ENCODE assay signal across 14 cellular contexts in genomic region chr3:11534011-11534782, GRCh38.
DNase-seq lines count a peak whose midpoint lies in the region; ATAC-seq and TF ChIP-seq lines count a peak whose summit lies in the region.
"Had no signal": no experiment of that assay in that cellular context is flagged by ENCODE, and none has a peak within 500 bp of the region (broad histone marks: within the 10 kb centered on the region; RNA-seq: fewer than 3 reads in every experiment).

No MANE protein-coding gene starts in this region.

- TF ChIP-seq CTCF in right atrium auricular region (IDR thresholded peaks at IDR 0.05) (no peak), heart right ventricle (IDR thresholded peaks at IDR 0.05) (no peak), ovary (IDR thresholded peaks at IDR 0.05) (no peak), type B pancreatic cell (conservative IDR thresholded peaks at IDR 0.05) (no peak), BE2C (IDR thresholded peaks at IDR 0.05; ENCODE audit: low read depth, low read length) (no peak)

- no peaks in the 10 kb centered on the region for H3K27me3 Mint-ChIP-seq in type B pancreatic cell

- no peaks in the 10 kb centered on the region for H3K27me3 ChIP-seq in right atrium auricular region
- H3K27me3 ChIP-seq in heart right ventricle = no peaks in the 10 kb centered on the region
- no peaks in the 10 kb centered on the region for H3K27me3 ChIP-seq in ovary
- H3K27me3 ChIP-seq in BE2C = no peaks in the 10 kb centered on the region
- H3K27me3 ChIP-seq: esophagus squamous epithelium, Peyer's patch had no signal

- H3K4me1 Mint-ChIP-seq in type B pancreatic cell (ENCODE audit: unreplicated experiment) = peaks cover 49% of the 10 kb centered on the region

- no peak for TF ChIP-seq POLR2A in ovary (IDR thresholded peaks at IDR 0.05)

- no peaks in the 10 kb centered on the region for H3K9me3 ChIP-seq in right atrium auricular region
- no peaks in the 10 kb centered on the region for H3K9me3 ChIP-seq in heart right ventricle
- H3K9me3 ChIP-seq in ovary = no peaks in the 10 kb centered on the region
- no peaks in the 10 kb centered on the region for H3K9me3 ChIP-seq in BE2C
- H3K9me3 ChIP-seq: esophagus squamous epithelium, Peyer's patch had no signal

- H3K27ac ChIP-seq in right atrium auricular region (peak overlapping the region in 1 of 2 donors; percentile 16), heart right ventricle (peak overlapping the region in 9 of 10 donors; percentile 13 to 63 (median 43)), ovary (peak overlapping the region in 1 of 2 donors; percentile 73)
- H3K27ac ChIP-seq: Peyer's patch had no signal

- H3K36me3 Mint-ChIP-seq in type B pancreatic cell = peaks cover 6% of the 10 kb centered on the region

- H3K4me3 Mint-ChIP-seq in type B pancreatic cell = peak overlapping the region; percentile 31
- H3K4me3 Mint-ChIP-seq: CD14-positive monocyte had no signal

- peaks cover 0 to 34% of the 10 kb centered on the region in 2 donors for H3K4me1 ChIP-seq in right atrium auricular region
- peaks cover 0 to 36% (median 19%) of the 10 kb centered on the region in 9 donors for H3K4me1 ChIP-seq in heart right ventricle
- H3K4me1 ChIP-seq in ovary (ENCODE audit: insufficient read depth) = peaks cover 25% of the 10 kb centered on the region
- H3K4me1 ChIP-seq in BE2C = no peaks in the 10 kb centered on the region
- H3K4me1 ChIP-seq: Peyer's patch had no signal

- no peaks in the 10 kb centered on the region for H3K36me3 ChIP-seq in right atrium auricular region
- H3K36me3 ChIP-seq in heart right ventricle = no peaks in the 10 kb centered on the region
- no peaks in the 10 kb centered on the region for H3K36me3 ChIP-seq in ovary
- no peaks in the 10 kb centered on the region for H3K36me3 ChIP-seq in BE2C
- H3K36me3 ChIP-seq: esophagus squamous epithelium, Peyer's patch had no signal

- DNase-seq in Right ventricle myocardium inferior (ENCODE audit: missing footprints) (no peak), right atrium auricular region (ENCODE audit: low spot score) (no peak), heart right ventricle (peak in 1 of 2 donors; percentile 21), ovary (peak in 3 of 5 donors; percentile 28 to 51 (median 49)), type B pancreatic cell (ENCODE audit: extremely low spot score, unreplicated experiment) (no peak), iPS-NIHi11 (ENCODE audit: low spot score) (no peak), BE2C (no peak), HT-29 (ENCODE audit: low spot score) (no peak)
- DNase-seq: activated CD4-positive, alpha-beta T cell treated with anti-CD3 and anti-CD28 coated beads for 4 hours; effector CD8-positive, alpha-beta T cell; esophagus squamous epithelium; NCI-H774 had no signal

- H3K4me3 ChIP-seq in right atrium auricular region (no peak overlapping the region), heart right ventricle (no peak overlapping the region), ovary (no peak overlapping the region), BE2C (ENCODE audit: low read depth, low read length) (no peak overlapping the region)
- H3K4me3 ChIP-seq: esophagus squamous epithelium, Peyer's patch had no signal

- TF ChIP-seq EP300 in ovary (IDR thresholded peaks at IDR 0.05) = no peak

- intact Hi-C loops in Right ventricle myocardium inferior (cut with DNase I) = no loop called here
- intact Hi-C loops in heart right ventricle (cut with DNase I) = no loop called here
- intact Hi-C loops in ovary (cut with DNase I) = no loop called here

- WGBS in heart right ventricle, 2 donors = 65 to 77% methylated on average over 20 of the region's 20 CpGs
- 83 to 89% (median 85%) methylated on average over 20 of the region's 20 CpGs for WGBS in ovary, 3 donors

- peak; percentile 56 for ATAC-seq in Right ventricle myocardium inferior
- peak; percentile 14 to 81 (median 68) for ATAC-seq in heart right ventricle

- H3K27ac Mint-ChIP-seq in type B pancreatic cell = no peak overlapping the region

- peaks cover 5% of the 10 kb centered on the region for H3K9me3 Mint-ChIP-seq in type B pancreatic cell
- H3K9me3 Mint-ChIP-seq: CD14-positive monocyte had no signal

Comparison
In these comparisons a context has a peak if more than half of its experiments do, and no peak if none do; other contexts are left out.
1. DNase-seq: peak in ovary (3 of 5); none in Right ventricle myocardium inferior (single experiment), right atrium auricular region (single experiment), type B pancreatic cell (single experiment), iPS-NIHi11 (single experiment), BE2C (single experiment) and HT-29 (single experiment).